In genomic region chrX:100829730-100830129, GRCh38 we compare ENCODE assay signal across 1 cellular context.
TF ChIP-seq lines count a peak whose summit lies in the region.

No MANE protein-coding gene starts in this region.

TF ChIP-seq in GM12878, 131 proteins besides CTCF, POLR2A, EP300 and RAD21 (continued from another document and continues in another):
- TF ChIP-seq ZNF592 (IDR thresholded peaks at IDR 0.05) = no peak
- TF ChIP-seq EED (IDR thresholded peaks at IDR 0.05; ENCODE audit: low read depth) = no peak; the same call in 1 of the 2 replicates
- no peak for TF ChIP-seq PRDM15 (CRISPR knock-in tag; IDR thresholded peaks at IDR 0.05)
- no peak for TF ChIP-seq SKIL (IDR thresholded peaks at IDR 0.05; ENCODE audit: low read depth, poor library complexity, severe bottlenecking)
- no peak for TF ChIP-seq ZNF622 (IDR thresholded peaks at IDR 0.05)
- TF ChIP-seq IKZF2 (IDR thresholded peaks at IDR 0.05) = 0 out of 4 replicates have a peak, but pooled peaks of 1 of the 2 experiments have one; percentile 5
- no peak for TF ChIP-seq ZNF274 (IDR thresholded peaks at IDR 0.05; ENCODE audit: insufficient read depth, insufficient read length)
- no peak for TF ChIP-seq RELB (IDR thresholded peaks at IDR 0.05; ENCODE audit: low read depth)
- peak; percentile 20; the same call in 1 of the 2 replicates for TF ChIP-seq GABPA (IDR thresholded peaks at IDR 0.05; ENCODE audit: low read depth)
- no peak for TF ChIP-seq MYB (IDR thresholded peaks at IDR 0.05; ENCODE audit: borderline replicate concordance, low read depth, low read length)
- no peak for TF ChIP-seq ZBTB11 (CRISPR knock-in tag; IDR thresholded peaks at IDR 0.05)
- no peak for TF ChIP-seq USF1 (IDR thresholded peaks at IDR 0.05; ENCODE audit: borderline replicate concordance, extremely low read length, insufficient read depth, low read depth, low read length)
- no peak for TF ChIP-seq CHD2 (IDR thresholded peaks at IDR 0.05; ENCODE audit: borderline replicate concordance, low read depth, low read length)
- no peak for TF ChIP-seq FOS (IDR thresholded peaks at IDR 0.05; ENCODE audit: borderline replicate concordance, extremely low read depth, insufficient read length)
- no peak for TF ChIP-seq JUND (IDR thresholded peaks at IDR 0.05; ENCODE audit: low read depth, low read length)
- TF ChIP-seq HCFC1 (IDR thresholded peaks at IDR 0.05; ENCODE audit: low read length) = no peak
- no peak for TF ChIP-seq ZZZ3 (IDR thresholded peaks at IDR 0.05; ENCODE audit: control insufficient read depth, insufficient read length, low read depth)
- TF ChIP-seq PML (IDR thresholded peaks at IDR 0.05; ENCODE audit: low read length) = peak; percentile 61; the same call in 1 of the 2 replicates
- no peak for TF ChIP-seq RAD51 (IDR thresholded peaks at IDR 0.05)
- TF ChIP-seq EGR1 (IDR thresholded peaks at IDR 0.05; ENCODE audit: borderline replicate concordance in 1 of 2, low read depth in 2 of 2, low read length in 2 of 2) = no peak
- TF ChIP-seq IKZF1 (conservative IDR thresholded peaks at IDR 0.05) = no peak
- no peak for TF ChIP-seq YBX1 (IDR thresholded peaks at IDR 0.05)
- TF ChIP-seq CHD4 (IDR thresholded peaks at IDR 0.05) = no peak
- TF ChIP-seq RBBP5 (conservative IDR thresholded peaks at IDR 0.05) = no peak
- TF ChIP-seq ZNF217 (IDR thresholded peaks at IDR 0.05) = no peak
- no peak for TF ChIP-seq BMI1 (IDR thresholded peaks at IDR 0.05; ENCODE audit: borderline replicate concordance)
- TF ChIP-seq BHLHE40 (IDR thresholded peaks at IDR 0.05; ENCODE audit: borderline replicate concordance in 1 of 2, low read depth in 2 of 2, low read length in 1 of 2) = no peak
- no peak for TF ChIP-seq RB1 (IDR thresholded peaks at IDR 0.05; ENCODE audit: borderline replicate concordance)
- no peak for TF ChIP-seq E2F4 (IDR thresholded peaks at IDR 0.05; ENCODE audit: low read depth, low read length)
- TF ChIP-seq BCL3 (IDR thresholded peaks at IDR 0.05; ENCODE audit: borderline replicate concordance, insufficient read depth, low read depth, low read length, poor library complexity, severe bottlenecking) = no peak
- no peak for TF ChIP-seq ZNF384 (IDR thresholded peaks at IDR 0.05; ENCODE audit: borderline replicate concordance, low read depth, low read length)
- TF ChIP-seq NR2F1 (conservative IDR thresholded peaks at IDR 0.05) = no peak
- TF ChIP-seq SP1 (IDR thresholded peaks at IDR 0.05; ENCODE audit: low read depth, low read length) = no peak
- no peak for TF ChIP-seq KDM1A (IDR thresholded peaks at IDR 0.05; ENCODE audit: borderline replicate concordance)
- peak; percentile 20 for TF ChIP-seq PBX3 (IDR thresholded peaks at IDR 0.05; ENCODE audit: insufficient replicate concordance, low read depth, low read length)
- no peak for TF ChIP-seq ZSCAN29 (IDR thresholded peaks at IDR 0.05)
- no peak for TF ChIP-seq ESRRA (IDR thresholded peaks at IDR 0.05; ENCODE audit: low read length)
- TF ChIP-seq MLLT1 (IDR thresholded peaks at IDR 0.05) = no peak
- no peak for TF ChIP-seq POU2F2 (IDR thresholded peaks at IDR 0.05; ENCODE audit: borderline replicate concordance, low read depth, low read length)
- TF ChIP-seq WRNIP1 (IDR thresholded peaks at IDR 0.05; ENCODE audit: borderline replicate concordance, low read depth, low read length) = no peak
